19 cellular contexts compared by ENCODE assay signal in genomic region chr4:153641532-153641931, GRCh38.
"Had no signal": no experiment of that assay in that cellular context is flagged by ENCODE, and none has a peak within 500 bp of the region (broad histone marks: within the 10 kb centered on the region; RNA-seq: fewer than 3 reads in every experiment).

No MANE protein-coding gene starts in this region.

- H3K4me3 Mint-ChIP-seq: naive B cell; neural crest cell; stimulated activated naive CD8-positive, alpha-beta T cell treated with anti-CD3 and anti-CD28 coated beads, Interleukin-15, Interleukin-2, amounts not matched to agents 100 ng/mL and 50 ng/mL, for 24 hours had no signal

- DNase-seq: activated CD4-positive, CD25-positive, alpha-beta regulatory T cell; activated naive CD4-positive, alpha-beta T cell treated with anti-CD3 and anti-CD28 coated beads, Interleukin-2, amount 50 U/mL, for 16 hours; aorta; cerebellar nuclear complex; cortex of kidney; effector CD8-positive, alpha-beta T cell; esophagus squamous epithelium; mesenchymal stem cell; mucosa of descending colon; naive B cell; stimulated activated CD4-positive, alpha-beta T cell treated with anti-CD3 and anti-CD28 coated beads, Interleukin-12 subunit alpha, Interleukin-12 subunit beta, amount 100 ng/mL, for 4 hours; stimulated activated CD4-positive, alpha-beta T cell treated with anti-CD3 and anti-CD28 coated beads, Interleukin-1b, Interleukin-23, amount 100 ng/mL, for 48 hours; stimulated activated CD8-positive, alpha-beta memory T cell treated with anti-CD3 and anti-CD28 coated beads, Interleukin-4, amount 100 ng/mL, for 48 hours; T-helper 1 cell; T-helper 9 cell; transverse colon had no signal

- H3K4me3 ChIP-seq: esophagus squamous epithelium, mucosa of descending colon, suprapubic skin, transverse colon had no signal

- H3K36me3 ChIP-seq: transverse colon had no signal

- H3K27ac Mint-ChIP-seq: stimulated activated naive CD8-positive, alpha-beta T cell treated with anti-CD3 and anti-CD28 coated beads, Interleukin-15, Interleukin-2, amounts not matched to agents 100 ng/mL and 50 ng/mL, for 24 hours had no signal

- H3K27ac ChIP-seq: esophagus squamous epithelium, suprapubic skin, transverse colon had no signal

- H3K27me3 ChIP-seq: esophagus squamous epithelium, suprapubic skin, transverse colon had no signal

- H3K9me3 Mint-ChIP-seq: neural crest cell had no signal

- H3K9me3 ChIP-seq: mucosa of descending colon, transverse colon had no signal

- H3K4me1 ChIP-seq: esophagus squamous epithelium, suprapubic skin, transverse colon had no signal

- H3K27me3 Mint-ChIP-seq: naive B cell; stimulated activated naive CD8-positive, alpha-beta T cell treated with anti-CD3 and anti-CD28 coated beads, Interleukin-15, Interleukin-2, amounts not matched to agents 100 ng/mL and 50 ng/mL, for 24 hours had no signal
